ENCODE assay signal across 26 cellular contexts in the genomic region with DNA sequence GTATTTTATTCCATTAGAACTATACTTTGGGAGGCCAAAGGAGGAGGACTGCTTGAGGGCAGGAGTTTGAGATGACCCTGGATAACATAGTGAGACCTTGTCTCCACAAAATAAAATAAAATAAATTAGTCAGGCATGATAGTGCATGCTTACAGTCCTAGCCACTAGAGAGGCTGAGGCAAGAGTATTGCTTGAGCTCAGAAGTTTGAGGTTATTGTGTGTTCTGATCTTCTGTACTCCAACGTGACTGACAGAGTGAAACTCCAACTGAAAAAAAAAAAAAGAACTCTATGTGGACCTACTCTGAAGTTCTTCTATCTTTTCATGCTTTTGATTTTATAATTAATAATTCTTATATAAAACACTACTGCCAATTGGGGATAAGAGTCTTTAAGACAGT.
"Had no signal": no experiment of that assay in that cellular context is flagged by ENCODE, and none has a peak within 500 bp of the region (broad histone marks: within the 10 kb centered on the region; RNA-seq: fewer than 3 reads in every experiment).

No MANE protein-coding gene starts in this region.

- H3K9me3 ChIP-seq: left ventricle myocardium inferior, neutrophil, suprapubic skin, thoracic aorta, tibial artery, uterus had no signal

- H3K4me3 ChIP-seq: left ventricle myocardium inferior, lung, neural progenitor cell, ovary, skin epidermis, suprapubic skin, thoracic aorta, tibial artery, uterus had no signal

- H3K27ac ChIP-seq: left ventricle myocardium inferior, neural progenitor cell, neutrophil, ovary, skin epidermis, suprapubic skin, thoracic aorta, tibial artery, uterus had no signal

- ATAC-seq: left colon, natural killer cell, right cardiac atrium, sciatic nerve had no signal

- H3K9ac ChIP-seq: neural progenitor cell had no signal

- H3K36me3 ChIP-seq: left ventricle myocardium inferior, neural progenitor cell, neutrophil, ovary, suprapubic skin, thoracic aorta, tibial artery, uterus had no signal

- H3K4me2 ChIP-seq: neural progenitor cell had no signal

- DNase-seq: hypothalamus; immature natural killer cell; kidney; left colon; left ventricle myocardium inferior; mesendoderm; naive B cell; natural killer cell; nephron progenitor cell; ovary; right cardiac atrium; stimulated activated CD4-positive, alpha-beta T cell treated with anti-CD3 and anti-CD28 coated beads, Interleukin-12 subunit alpha, Interleukin-12 subunit beta, amount 100 ng/mL, for 4 hours; stimulated activated CD4-positive, alpha-beta T cell treated with anti-CD3 and anti-CD28 coated beads, Interleukin-15, amount 100 ng/mL, for 24 hours; stimulated activated CD4-positive, alpha-beta T cell treated with anti-CD3 and anti-CD28 coated beads, Interleukin-2, amount 100 ng/mL, for 24 hours; stimulated activated CD4-positive, alpha-beta T cell treated with anti-CD3 and anti-CD28 coated beads, Interleukin-4, amount 100 ng/mL, for 1 hour; stimulated activated naive CD4-positive, alpha-beta T cell; tibial artery; trophoblast cell; uterus had no signal

- H3K27me3 ChIP-seq: neural progenitor cell, neutrophil, ovary, suprapubic skin, tibial artery, uterus had no signal

- H3K4me1 ChIP-seq: left ventricle myocardium inferior, neural progenitor cell, suprapubic skin, tibial artery, uterus had no signal
